1 cellular context compared by ENCODE assay signal in genomic region chr15:66411190-66411589, GRCh38.
TF ChIP-seq lines count a peak whose summit lies in the region.

No MANE protein-coding gene starts in this region.

TF ChIP-seq in GM23338, 12 proteins besides CTCF, POLR2A, EP300 and RAD21 (continued from another document):
- TF ChIP-seq, protein P1, sequence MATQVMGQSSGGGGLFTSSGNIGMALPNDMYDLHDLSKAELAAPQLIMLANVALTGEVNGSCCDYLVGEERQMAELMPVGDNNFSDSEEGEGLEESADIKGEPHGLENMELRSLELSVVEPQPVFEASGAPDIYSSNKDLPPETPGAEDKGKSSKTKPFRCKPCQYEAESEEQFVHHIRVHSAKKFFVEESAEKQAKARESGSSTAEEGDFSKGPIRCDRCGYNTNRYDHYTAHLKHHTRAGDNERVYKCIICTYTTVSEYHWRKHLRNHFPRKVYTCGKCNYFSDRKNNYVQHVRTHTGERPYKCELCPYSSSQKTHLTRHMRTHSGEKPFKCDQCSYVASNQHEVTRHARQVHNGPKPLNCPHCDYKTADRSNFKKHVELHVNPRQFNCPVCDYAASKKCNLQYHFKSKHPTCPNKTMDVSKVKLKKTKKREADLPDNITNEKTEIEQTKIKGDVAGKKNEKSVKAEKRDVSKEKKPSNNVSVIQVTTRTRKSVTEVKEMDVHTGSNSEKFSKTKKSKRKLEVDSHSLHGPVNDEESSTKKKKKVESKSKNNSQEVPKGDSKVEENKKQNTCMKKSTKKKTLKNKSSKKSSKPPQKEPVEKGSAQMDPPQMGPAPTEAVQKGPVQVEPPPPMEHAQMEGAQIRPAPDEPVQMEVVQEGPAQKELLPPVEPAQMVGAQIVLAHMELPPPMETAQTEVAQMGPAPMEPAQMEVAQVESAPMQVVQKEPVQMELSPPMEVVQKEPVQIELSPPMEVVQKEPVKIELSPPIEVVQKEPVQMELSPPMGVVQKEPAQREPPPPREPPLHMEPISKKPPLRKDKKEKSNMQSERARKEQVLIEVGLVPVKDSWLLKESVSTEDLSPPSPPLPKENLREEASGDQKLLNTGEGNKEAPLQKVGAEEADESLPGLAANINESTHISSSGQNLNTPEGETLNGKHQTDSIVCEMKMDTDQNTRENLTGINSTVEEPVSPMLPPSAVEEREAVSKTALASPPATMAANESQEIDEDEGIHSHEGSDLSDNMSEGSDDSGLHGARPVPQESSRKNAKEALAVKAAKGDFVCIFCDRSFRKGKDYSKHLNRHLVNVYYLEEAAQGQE (IDR thresholded peaks at IDR 0.05; ENCODE audit: unreplicated experiment), result no peak
- TF ChIP-seq, protein P2, sequence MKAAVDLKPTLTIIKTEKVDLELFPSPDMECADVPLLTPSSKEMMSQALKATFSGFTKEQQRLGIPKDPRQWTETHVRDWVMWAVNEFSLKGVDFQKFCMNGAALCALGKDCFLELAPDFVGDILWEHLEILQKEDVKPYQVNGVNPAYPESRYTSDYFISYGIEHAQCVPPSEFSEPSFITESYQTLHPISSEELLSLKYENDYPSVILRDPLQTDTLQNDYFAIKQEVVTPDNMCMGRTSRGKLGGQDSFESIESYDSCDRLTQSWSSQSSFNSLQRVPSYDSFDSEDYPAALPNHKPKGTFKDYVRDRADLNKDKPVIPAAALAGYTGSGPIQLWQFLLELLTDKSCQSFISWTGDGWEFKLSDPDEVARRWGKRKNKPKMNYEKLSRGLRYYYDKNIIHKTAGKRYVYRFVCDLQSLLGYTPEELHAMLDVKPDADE (IDR thresholded peaks at IDR 0.05), result no peak
- no peak for TF ChIP-seq CREB1 (CRISPR knock-in tag; IDR thresholded peaks at IDR 0.05; ENCODE audit: low read depth)
- no peak for TF ChIP-seq NANOG (IDR thresholded peaks at IDR 0.05; ENCODE audit: borderline replicate concordance)
- TF ChIP-seq ZNF114 (CRISPR knock-in tag; IDR thresholded peaks at IDR 0.05), result no peak
- TF ChIP-seq POLR2AphosphoS5 (IDR thresholded peaks at IDR 0.05; ENCODE audit: low read depth), result no peak
- TF ChIP-seq JUNB (IDR thresholded peaks at IDR 0.05; ENCODE audit: unreplicated experiment), result no peak
- TF ChIP-seq ZNF331 (CRISPR knock-in tag; IDR thresholded peaks at IDR 0.05; ENCODE audit: low read depth), result no peak
- TF ChIP-seq, protein P3, sequence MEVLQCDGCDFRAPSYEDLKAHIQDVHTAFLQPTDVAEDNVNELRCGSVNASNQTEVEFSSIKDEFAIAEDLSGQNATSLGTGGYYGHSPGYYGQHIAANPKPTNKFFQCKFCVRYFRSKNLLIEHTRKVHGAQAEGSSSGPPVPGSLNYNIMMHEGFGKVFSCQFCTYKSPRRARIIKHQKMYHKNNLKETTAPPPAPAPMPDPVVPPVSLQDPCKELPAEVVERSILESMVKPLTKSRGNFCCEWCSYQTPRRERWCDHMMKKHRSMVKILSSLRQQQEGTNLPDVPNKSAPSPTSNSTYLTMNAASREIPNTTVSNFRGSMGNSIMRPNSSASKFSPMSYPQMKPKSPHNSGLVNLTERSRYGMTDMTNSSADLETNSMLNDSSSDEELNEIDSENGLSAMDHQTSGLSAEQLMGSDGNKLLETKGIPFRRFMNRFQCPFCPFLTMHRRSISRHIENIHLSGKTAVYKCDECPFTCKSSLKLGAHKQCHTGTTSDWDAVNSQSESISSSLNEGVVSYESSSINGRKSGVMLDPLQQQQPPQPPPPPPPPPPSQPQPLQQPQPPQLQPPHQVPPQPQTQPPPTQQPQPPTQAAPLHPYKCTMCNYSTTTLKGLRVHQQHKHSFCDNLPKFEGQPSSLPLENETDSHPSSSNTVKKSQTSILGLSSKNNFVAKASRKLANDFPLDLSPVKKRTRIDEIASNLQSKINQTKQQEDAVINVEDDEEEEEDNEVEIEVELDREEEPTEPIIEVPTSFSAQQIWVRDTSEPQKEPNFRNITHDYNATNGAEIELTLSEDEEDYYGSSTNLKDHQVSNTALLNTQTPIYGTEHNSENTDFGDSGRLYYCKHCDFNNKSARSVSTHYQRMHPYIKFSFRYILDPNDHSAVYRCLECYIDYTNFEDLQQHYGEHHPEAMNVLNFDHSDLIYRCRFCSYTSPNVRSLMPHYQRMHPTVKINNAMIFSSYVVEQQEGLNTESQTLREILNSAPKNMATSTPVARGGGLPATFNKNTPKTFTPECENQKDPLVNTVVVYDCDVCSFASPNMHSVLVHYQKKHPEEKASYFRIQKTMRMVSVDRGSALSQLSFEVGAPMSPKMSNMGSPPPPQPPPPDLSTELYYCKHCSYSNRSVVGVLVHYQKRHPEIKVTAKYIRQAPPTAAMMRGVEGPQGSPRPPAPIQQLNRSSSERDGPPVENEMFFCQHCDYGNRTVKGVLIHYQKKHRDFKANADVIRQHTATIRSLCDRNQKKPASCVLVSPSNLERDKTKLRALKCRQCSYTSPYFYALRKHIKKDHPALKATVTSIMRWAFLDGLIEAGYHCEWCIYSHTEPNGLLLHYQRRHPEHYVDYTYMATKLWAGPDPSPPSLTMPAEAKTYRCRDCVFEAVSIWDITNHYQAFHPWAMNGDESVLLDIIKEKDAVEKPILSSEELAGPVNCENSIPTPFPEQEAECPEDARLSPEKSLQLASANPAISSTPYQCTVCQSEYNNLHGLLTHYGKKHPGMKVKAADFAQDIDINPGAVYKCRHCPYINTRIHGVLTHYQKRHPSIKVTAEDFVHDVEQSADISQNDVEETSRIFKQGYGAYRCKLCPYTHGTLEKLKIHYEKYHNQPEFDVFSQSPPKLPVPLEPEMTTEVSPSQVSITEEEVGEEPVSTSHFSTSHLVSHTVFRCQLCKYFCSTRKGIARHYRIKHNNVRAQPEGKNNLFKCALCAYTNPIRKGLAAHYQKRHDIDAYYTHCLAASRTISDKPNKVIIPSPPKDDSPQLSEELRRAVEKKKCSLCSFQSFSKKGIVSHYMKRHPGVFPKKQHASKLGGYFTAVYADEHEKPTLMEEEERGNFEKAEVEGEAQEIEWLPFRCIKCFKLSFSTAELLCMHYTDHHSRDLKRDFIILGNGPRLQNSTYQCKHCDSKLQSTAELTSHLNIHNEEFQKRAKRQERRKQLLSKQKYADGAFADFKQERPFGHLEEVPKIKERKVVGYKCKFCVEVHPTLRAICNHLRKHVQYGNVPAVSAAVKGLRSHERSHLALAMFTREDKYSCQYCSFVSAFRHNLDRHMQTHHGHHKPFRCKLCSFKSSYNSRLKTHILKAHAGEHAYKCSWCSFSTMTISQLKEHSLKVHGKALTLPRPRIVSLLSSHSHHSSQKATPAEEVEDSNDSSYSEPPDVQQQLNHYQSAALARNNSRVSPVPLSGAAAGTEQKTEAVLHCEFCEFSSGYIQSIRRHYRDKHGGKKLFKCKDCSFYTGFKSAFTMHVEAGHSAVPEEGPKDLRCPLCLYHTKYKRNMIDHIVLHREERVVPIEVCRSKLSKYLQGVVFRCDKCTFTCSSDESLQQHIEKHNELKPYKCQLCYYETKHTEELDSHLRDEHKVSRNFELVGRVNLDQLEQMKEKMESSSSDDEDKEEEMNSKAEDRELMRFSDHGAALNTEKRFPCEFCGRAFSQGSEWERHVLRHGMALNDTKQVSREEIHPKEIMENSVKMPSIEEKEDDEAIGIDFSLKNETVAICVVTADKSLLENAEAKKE (CRISPR knock-in tag; IDR thresholded peaks at IDR 0.05), result no peak
- TF ChIP-seq STAT1 (IDR thresholded peaks at IDR 0.05; ENCODE audit: unreplicated experiment), result no peak
- TF ChIP-seq EZH2phosphoT487 (IDR thresholded peaks at IDR 0.05; ENCODE audit: unreplicated experiment), result no peak
